Comparison of ENCODE assay signal across 17 cellular contexts in genomic region chr16:86995456-86995855, GRCh38.
"Had no signal": no experiment of that assay in that cellular context is flagged by ENCODE, and none has a peak within 500 bp of the region (broad histone marks: within the 10 kb centered on the region; RNA-seq: fewer than 3 reads in every experiment).

No MANE protein-coding gene starts in this region.

- DNase-seq: activated CD4-positive, alpha-beta T cell treated with anti-CD3 and anti-CD28 coated beads, Interleukin-2, amount 50 U/mL, for 48 hours; activated CD8-positive, alpha-beta memory T cell treated with anti-CD3 and anti-CD28 coated beads, Interleukin-2, amount 10 ng/mL, durations not matched to agents 7 days and 5 days; activated naive CD4-positive, alpha-beta T cell treated with anti-CD3 and anti-CD28 coated beads for 36 hours; activated naive CD8-positive, alpha-beta T cell treated with anti-CD3 and anti-CD28 coated beads, Interleukin-2, amount 50 U/mL, for 24 hours; activated T-cell treated with anti-CD3 and anti-CD28 coated beads, Interleukin-2, amount 50 U/mL, for 1 hour; aorta; erythroblast; mucosa of descending colon; naive thymus-derived CD8-positive, alpha-beta T cell; spleen; stimulated activated CD4-positive, alpha-beta T cell treated with anti-CD3 and anti-CD28 coated beads, Interleukin-1b, Interleukin-23, amount 100 ng/mL, for 48 hours; T-helper 1 cell; T1000 had no signal

- H3K4me1 Mint-ChIP-seq: activated CD8-positive, alpha-beta memory T cell treated with anti-CD3 and anti-CD28 coated beads, Interleukin-2, amount 10 ng/mL, durations not matched to agents 7 days and 5 days had no signal

- H3K9me3 ChIP-seq: mucosa of descending colon, spleen, thoracic aorta had no signal

- H3K9me3 Mint-ChIP-seq: activated naive CD4-positive, alpha-beta T cell treated with anti-CD3 and anti-CD28 coated beads for 36 hours; activated naive CD8-positive, alpha-beta T cell treated with anti-CD3 and anti-CD28 coated beads, Interleukin-2, amount 50 U/mL, for 24 hours; activated T-helper 2 cell treated with anti-CD3 and anti-CD28 coated beads, Interferon-gamma antibody, Interleukin-2, Interleukin-4, amounts not matched to agents 10 μg/mL and 5 μg/mL and 100 μg/mL, durations not matched to agents 14 hours and 24 hours and 36 hours had no signal

- H3K36me3 Mint-ChIP-seq: activated CD8-positive, alpha-beta memory T cell treated with anti-CD3 and anti-CD28 coated beads, Interleukin-2, amount 10 ng/mL, durations not matched to agents 7 days and 5 days; naive thymus-derived CD8-positive, alpha-beta T cell; stimulated activated effector memory CD8-positive, alpha-beta T cell treated with anti-CD3 and anti-CD28 coated beads, Interleukin-12 subunit alpha, Interleukin-12 subunit beta, amount 100 ng/mL, for 72 hours had no signal

- H3K4me3 ChIP-seq: mucosa of descending colon, spleen, thoracic aorta had no signal

- H3K27ac Mint-ChIP-seq: activated CD8-positive, alpha-beta memory T cell treated with anti-CD3 and anti-CD28 coated beads, Interleukin-2, amount 10 ng/mL, durations not matched to agents 7 days and 5 days; activated naive CD4-positive, alpha-beta T cell treated with anti-CD3 and anti-CD28 coated beads for 36 hours; activated naive CD8-positive, alpha-beta T cell treated with anti-CD3 and anti-CD28 coated beads, Interleukin-2, amount 50 U/mL, for 24 hours; activated T-helper 2 cell treated with anti-CD3 and anti-CD28 coated beads, Interferon-gamma antibody, Interleukin-2, Interleukin-4, amounts not matched to agents 10 μg/mL and 5 μg/mL and 100 μg/mL, durations not matched to agents 14 hours and 24 hours and 36 hours; naive thymus-derived CD8-positive, alpha-beta T cell; progenitor cell of endocrine pancreas; stimulated activated effector memory CD8-positive, alpha-beta T cell treated with anti-CD3 and anti-CD28 coated beads, Interleukin-12 subunit alpha, Interleukin-12 subunit beta, amount 100 ng/mL, for 72 hours had no signal

- H3K27ac ChIP-seq: thoracic aorta had no signal

- H3K36me3 ChIP-seq: spleen, thoracic aorta had no signal

- H3K4me3 Mint-ChIP-seq: activated CD8-positive, alpha-beta memory T cell treated with anti-CD3 and anti-CD28 coated beads, Interleukin-2, amount 10 ng/mL, durations not matched to agents 7 days and 5 days; activated naive CD4-positive, alpha-beta T cell treated with anti-CD3 and anti-CD28 coated beads for 36 hours; activated naive CD8-positive, alpha-beta T cell treated with anti-CD3 and anti-CD28 coated beads, Interleukin-2, amount 50 U/mL, for 24 hours; naive thymus-derived CD8-positive, alpha-beta T cell; stimulated activated effector memory CD8-positive, alpha-beta T cell treated with anti-CD3 and anti-CD28 coated beads, Interleukin-12 subunit alpha, Interleukin-12 subunit beta, amount 100 ng/mL, for 72 hours had no signal
